Comparison of ENCODE assay signal across 8 cellular contexts in genomic region chr4:2932951-2933565, GRCh38. TPM values are rescaled to one million over a fixed set of nuclear protein-coding genes. Genes with fewer than 3 reads are reported as not detected.
DNase-seq lines count a peak whose midpoint lies in the region; ATAC-seq and TF ChIP-seq lines count a peak whose summit lies in the region.

No MANE protein-coding gene starts in this region.

- H3K36me3 ChIP-seq in SU-DHL-6 (ENCODE audit: low read length) (no peaks in the 10 kb centered on the region), esophagus (ENCODE audit: control insufficient read depth in 2 of 2, insufficient read depth in 2 of 2, low read length in 1 of 2) (peaks cover 10 to 35% of the 10 kb centered on the region in 2 donors)

- H3K27me3 ChIP-seq in SU-DHL-6 (ENCODE audit: low read length), result no peaks in the 10 kb centered on the region
- H3K27me3 ChIP-seq in esophagus (ENCODE audit: control insufficient read depth in 1 of 2, insufficient read depth in 2 of 2, low read length in 2 of 2), result no peaks in the 10 kb centered on the region

- H3K27ac ChIP-seq in SU-DHL-6 (ENCODE audit: low read depth, low read length) (peak overlapping the region; percentile 48), esophagus (ENCODE audit: low read depth in 2 of 2, low read length in 1 of 2) (peak overlapping the region; percentile 71 to 92)

- TF ChIP-seq CTCF in GM12865 (IDR thresholded peaks at IDR 0.05; ENCODE audit: insufficient read depth, low read depth, low read length, missing control alignments) (no peak), SU-DHL-6 (IDR thresholded peaks at IDR 0.05; ENCODE audit: insufficient read depth, low read length, poor library complexity, severe bottlenecking) (no peak)

- H4K20me1 ChIP-seq in SU-DHL-6 (ENCODE audit: low read depth, low read length), result no peaks in the 10 kb centered on the region

- peak overlapping the region; percentile 70 for H3K4me2 ChIP-seq in SU-DHL-6 (ENCODE audit: low read depth, low read length, poor library complexity, severe bottlenecking)

- peaks cover 0 to 21% of the 10 kb centered on the region in 2 donors for H3K4me1 ChIP-seq in esophagus (ENCODE audit: control insufficient read depth in 2 of 2, insufficient read depth in 2 of 2, low read length in 1 of 2)

- no peak overlapping the region for H2AFZ ChIP-seq in SU-DHL-6 (ENCODE audit: low read depth, low read length, severe bottlenecking)

- H3K9me2 ChIP-seq in SU-DHL-6 (replicated peaks; ENCODE audit: insufficient read depth, low read length), result no peaks in the 10 kb centered on the region

- H3K79me2 ChIP-seq in SU-DHL-6 (ENCODE audit: insufficient read depth, low read length), result peaks cover 6% of the 10 kb centered on the region; the same call in 1 of the 2 replicates

- intact Hi-C loops in sciatic nerve (cut with DNase I), result loop anchor here (10.0 kb wide), 1 partner anchor 178 kb away; the partner anchor contains the start of gene TNIP2

- H3K4me3 ChIP-seq in GM12865 (ENCODE audit: low read depth, low read length) (peak overlapping the region; percentile 71), SU-DHL-6 (ENCODE audit: insufficient read depth, low read length, poor library complexity, severe bottlenecking) (peak overlapping the region; percentile 56), esophagus (ENCODE audit: low read depth in 1 of 2, low read length in 2 of 2) (peak overlapping the region in 1 of 2 donors; percentile 72)

- in situ Hi-C loops in G401 (cut with HindIII; ENCODE audit: low sequenced_read_pairs), result no loop called here

- DNase-seq in GM12865 (ENCODE audit: low read depth) (peak; percentile 67), sciatic nerve (ENCODE audit: low spot score) (peak; percentile 63), NCI-H1417 treated with DMSO at 0.1 percent for 48 hours (lab: John Stamatoyannopoulos, UW) (no peak), G401 (ENCODE audit: low spot score) (no peak), NCI-H2196 treated with DMSO at 0.1 percent for 48 hours (lab: John Stamatoyannopoulos, UW; ENCODE audit: unreplicated experiment) (no peak)

- H3F3A ChIP-seq in SU-DHL-6 (ENCODE audit: insufficient read depth), result peaks cover 24% of the 10 kb centered on the region

- H3K9me3 ChIP-seq in SU-DHL-6 (ENCODE audit: insufficient read depth, low read length), result no peaks in the 10 kb centered on the region
- H3K9me3 ChIP-seq in esophagus (ENCODE audit: control insufficient read depth in 2 of 2, insufficient read depth in 1 of 2, low read depth in 1 of 2, low read length in 1 of 2), result no peaks in the 10 kb centered on the region

- WGBS in esophagus, 2 donors, result 55 to 61% methylated on average over 14 to 15 of the region's 15 CpGs

- ATAC-seq in sciatic nerve (no peak), GM21360 (IDR thresholded peaks at IDR 0.05; ENCODE audit: unreplicated experiment) (no peak)

- H3K9ac ChIP-seq in SU-DHL-6 (ENCODE audit: low read length), result peak overlapping the region; percentile 62

RNA-seq across cellular contexts. Expression of gene NOP14, which starts 30.1 kb away (rescaled TPM):
- 10 to 100 TPM; 11.9 to 15.1 TPM for polyA plus RNA-seq in esophagus
- 20.0 TPM for total RNA-seq in sciatic nerve
- 25.8 and 55.4 TPM in 2 replicates for total RNA-seq in G401 (2014; rRNA removed; shearing (Covaris generic))

RNA-seq across cellular contexts. Expression of gene GRK4, which starts 30.3 kb away (rescaled TPM):
- 1 to 10 TPM; 1.2 to 1.7 TPM for polyA plus RNA-seq in esophagus
- 14.8 TPM for total RNA-seq in sciatic nerve
- total RNA-seq in G401 (2014; rRNA removed; shearing (Covaris generic)), result 2.0 and 4.2 TPM in 2 replicates

Comparison
In these comparisons a context has a peak if more than half of its experiments do, and no peak if none do; other contexts are left out.
1. DNase-seq: peak in GM12865 (single experiment) and sciatic nerve (single experiment); none in NCI-H1417 treated with DMSO at 0.1 percent for 48 hours (single experiment), G401 (single experiment) and NCI-H2196 treated with DMSO at 0.1 percent for 48 hours (single experiment).